Comparison of ENCODE assay signal across 23 cellular contexts in the genomic region with DNA sequence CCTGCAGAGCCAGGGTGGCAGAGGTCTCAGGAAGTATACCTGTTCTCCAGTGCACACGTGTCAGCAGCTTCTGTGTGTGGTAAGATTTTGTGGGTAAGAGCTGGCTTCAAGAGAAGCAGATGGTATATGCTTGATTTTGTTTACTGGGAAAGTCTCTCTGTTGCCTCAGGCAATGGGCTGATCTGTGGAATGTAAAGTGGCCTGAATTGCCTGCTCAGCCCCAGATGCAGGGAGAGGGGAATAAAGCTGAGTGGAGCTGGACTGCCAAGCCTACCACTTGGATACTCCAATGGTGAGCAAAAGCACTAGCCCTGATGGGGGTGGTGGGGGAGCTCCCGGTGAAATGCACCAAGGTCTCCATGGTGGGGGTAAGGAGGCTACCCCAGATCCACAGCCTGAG.
"Had no signal": no experiment of that assay in that cellular context is flagged by ENCODE, and none has a peak within 500 bp of the region (broad histone marks: within the 10 kb centered on the region; RNA-seq: fewer than 3 reads in every experiment).

No MANE protein-coding gene starts in this region.

- H3K27ac Mint-ChIP-seq: activated B cell treated with CpG ODN at 0.5 μM for 24 hours; activated naive CD8-positive, alpha-beta T cell; effector memory CD8-positive, alpha-beta T cell; memory B cell; natural killer cell treated with Interleukin-12 subunit alpha and Interleukin-12 subunit beta and Interleukin-15 and Interleukin-18, amount 100 ng/mL, for 72 hours; stimulated activated naive B cell treated with anti-CD40 and anti-IgM and Interleukin-4, amounts not matched to agents 10 μg/mL and 1 μg/mL and 100 μg/mL, for 72 hours; T-helper 2 cell treated with Interferon-gamma antibody and Interleukin-4, amounts not matched to agents 5 μg/mL and 100 μg/mL, for 36 hours had no signal

- H3K27me3 ChIP-seq: right atrium auricular region, suprapubic skin, tibial artery had no signal

- H3K27ac ChIP-seq: right atrium auricular region, suprapubic skin, tibial artery had no signal

- H3K27me3 Mint-ChIP-seq: memory B cell; stimulated activated naive B cell treated with anti-CD40 and anti-IgM and Interleukin-4, amounts not matched to agents 10 μg/mL and 1 μg/mL and 100 μg/mL, for 72 hours had no signal

- H3K4me2 ChIP-seq: smooth muscle cell had no signal

- H3K4me1 Mint-ChIP-seq: activated B cell treated with CpG ODN at 0.5 μM for 24 hours; memory B cell; stimulated activated naive B cell treated with anti-CD40 and anti-IgM and Interleukin-4, amounts not matched to agents 10 μg/mL and 1 μg/mL and 100 μg/mL, for 72 hours had no signal

- H3K36me3 ChIP-seq: right atrium auricular region, suprapubic skin, tibial artery had no signal

- H3K4me3 Mint-ChIP-seq: activated B cell treated with CpG ODN at 0.5 μM for 24 hours; activated naive CD8-positive, alpha-beta T cell; effector memory CD8-positive, alpha-beta T cell; memory B cell; natural killer cell treated with Interleukin-12 subunit alpha and Interleukin-12 subunit beta and Interleukin-15 and Interleukin-18, amount 100 ng/mL, for 72 hours; stimulated activated naive B cell treated with anti-CD40 and anti-IgM and Interleukin-4, amounts not matched to agents 10 μg/mL and 1 μg/mL and 100 μg/mL, for 72 hours; T-helper 2 cell treated with Interferon-gamma antibody and Interleukin-4, amounts not matched to agents 5 μg/mL and 100 μg/mL, for 36 hours had no signal

- H3K4me1 ChIP-seq: right atrium auricular region, suprapubic skin, tibial artery had no signal

- H3K36me3 Mint-ChIP-seq: memory B cell; stimulated activated naive B cell treated with anti-CD40 and anti-IgM and Interleukin-4, amounts not matched to agents 10 μg/mL and 1 μg/mL and 100 μg/mL, for 72 hours had no signal

- DNase-seq: activated B cell treated with CpG ODN at 0.5 μM for 24 hours; activated CD4-positive, alpha-beta T cell treated with anti-CD3 and anti-CD28 coated beads for 4 hours; activated CD4-positive, alpha-beta T cell treated with anti-CD3 and anti-CD28 coated beads, Interleukin-2, amount 50 U/mL, for 4 hours; activated effector memory CD4-positive, alpha-beta T cell treated with Interleukin-2 at 50 U/mL for 16 hours; activated naive CD4-positive, alpha-beta T cell treated with Interleukin-2 at 50 U/mL for 16 hours; anterior cingulate cortex; cortex of kidney; effector memory CD8-positive, alpha-beta T cell; foreskin melanocyte; left ventricle myocardium superior; mucosa of descending colon; stimulated activated CD4-positive, alpha-beta T cell treated with anti-CD3 and anti-CD28 coated beads, Interleukin-1b, Interleukin-23, amount 100 ng/mL, for 48 hours; stimulated activated naive B cell treated with anti-CD40 and anti-IgM and Interleukin-4, amounts not matched to agents 10 μg/mL and 1 μg/mL and 100 μg/mL, for 72 hours; T-helper 1 cell; tibial artery had no signal

- ATAC-seq: effector memory CD8-positive, alpha-beta T cell; esophagus mucosa; left ventricle myocardium superior; mucosa of descending colon; natural killer cell treated with Interleukin-12 subunit alpha and Interleukin-12 subunit beta and Interleukin-15 and Interleukin-18, amount 100 ng/mL, for 72 hours; stimulated activated naive B cell treated with anti-CD40 and anti-IgM and Interleukin-4, amounts not matched to agents 10 μg/mL and 1 μg/mL and 100 μg/mL, for 72 hours had no signal

- H3K4me3 ChIP-seq: mucosa of descending colon, right atrium auricular region, smooth muscle cell, suprapubic skin, tibial artery had no signal
